In genomic region chr19:50329146-50329925, GRCh38 we compare ENCODE assay signal across 8 cellular contexts. TPM values are rescaled to one million over a fixed set of nuclear protein-coding genes. Genes with fewer than 3 reads are reported as not detected.
DNase-seq lines count a peak whose midpoint lies in the region; ATAC-seq, FAIRE-seq and TF ChIP-seq lines count a peak whose summit lies in the region.

TSS of gene KCNC3 (minus strand) at chr19:50329377. CDS start at chr19:50329082, 295 bp downstream.

- TF ChIP-seq CTCF in D721Med (IDR thresholded peaks at IDR 0.05; ENCODE audit: insufficient read depth, missing control alignments), result no peak
- no peak for TF ChIP-seq CTCF in gastroesophageal sphincter (IDR thresholded peaks at IDR 0.05)

- H3K4me3 ChIP-seq in gastroesophageal sphincter, result peak within 1 kb of the TSS in 1 of 2 donors; percentile 49
- peak within 1 kb of the TSS; percentile 34 to 68 (median 48) for H3K4me3 ChIP-seq in subcutaneous abdominal adipose tissue (ENCODE audit: low read depth in 1 of 5, low read length in 5 of 5)

- H3K9me3 ChIP-seq in gastroesophageal sphincter, result no peaks in the 10 kb centered on the region
- H3K9me3 ChIP-seq in subcutaneous abdominal adipose tissue (ENCODE audit: control insufficient read depth in 5 of 5, low read length in 5 of 5), result no peaks in the 10 kb centered on the region

- peaks cover 85% of the 10 kb centered on the region for H3K27me3 ChIP-seq in gastroesophageal sphincter
- peaks cover 23 to 52% (median 44%) of the 10 kb centered on the region in 5 donors for H3K27me3 ChIP-seq in subcutaneous abdominal adipose tissue (ENCODE audit: control insufficient read depth in 5 of 5, insufficient read depth in 4 of 5, low read length in 5 of 5)

- WGBS in gastroesophageal sphincter (ENCODE audit: low coverage in 1 of 2), 2 donors, result 1 to 4% methylated on average over 10 to 25 of the region's 43 CpGs

- peak; percentile 76 for TF ChIP-seq POLR2A in Raji (IDR thresholded peaks at IDR 0.05; ENCODE audit: insufficient read depth, low read depth, low read length)
- TF ChIP-seq POLR2A in gastroesophageal sphincter (IDR thresholded peaks at IDR 0.05), result peak in 1 of 2 donors; percentile 10

- CTCF ChIA-PET in activated naive CD4-positive, alpha-beta T cell treated with anti-CD3 and anti-CD28 coated beads for 36 hours (lab: Charles Lee), result interaction anchor here (0.8 to 1.9 kb wide), 2 partner anchors 18 to 35 kb away, joined by 3 to 6 read pairs; no protein-coding TSS in a partner anchor

- H3K9ac ChIP-seq in subcutaneous abdominal adipose tissue (ENCODE audit: low read length in 5 of 5), result no peak within 1 kb of the TSS

- H3K36me3 Mint-ChIP-seq in activated naive CD4-positive, alpha-beta T cell treated with anti-CD3 and anti-CD28 coated beads for 36 hours (ENCODE audit: low read depth), result peaks cover 8% of the 10 kb centered on the region

- H3K36me3 ChIP-seq in gastroesophageal sphincter, result no peaks in the 10 kb centered on the region
- no peaks in the 10 kb centered on the region for H3K36me3 ChIP-seq in subcutaneous abdominal adipose tissue (ENCODE audit: control insufficient read depth in 5 of 5, insufficient read depth in 5 of 5, low read length in 5 of 5)

- DNase-seq in D721Med (ENCODE audit: insufficient read length, low spot score) (peak; percentile 89), KBM-7 (peak; percentile 99), non-pigmented ciliary epithelial cell (ENCODE audit: low read depth) (peak; percentile 90)
- DNase-seq in activated naive CD4-positive, alpha-beta T cell treated with anti-CD3 and anti-CD28 coated beads for 36 hours, result peak; percentile 98

- H3K4me1 Mint-ChIP-seq in activated naive CD4-positive, alpha-beta T cell treated with anti-CD3 and anti-CD28 coated beads for 36 hours (ENCODE audit: low read depth), result peaks cover 65% of the 10 kb centered on the region

- no peak for FAIRE-seq in D721Med (lab: Jason Lieb, UNC)

- in situ Hi-C loops in KBM-7 (cut with MboI; ENCODE audit: low pct_unique_long_range_greater_than_20kb, low sequenced_read_pairs), result no loop called here

- peaks cover 45% of the 10 kb centered on the region for H3K27me3 Mint-ChIP-seq in activated naive CD4-positive, alpha-beta T cell treated with anti-CD3 and anti-CD28 coated beads for 36 hours (ENCODE audit: low read depth)

- ATAC-seq in GM21526 (IDR thresholded peaks at IDR 0.05; ENCODE audit: low FRiP score, unreplicated experiment), result peak; percentile 41
- ATAC-seq in gastroesophageal sphincter, result peak; percentile 91

- peak within 1 kb of the TSS; percentile 83 for H3K27ac Mint-ChIP-seq in activated naive CD4-positive, alpha-beta T cell treated with anti-CD3 and anti-CD28 coated beads for 36 hours

- H3K27ac ChIP-seq in gastroesophageal sphincter (peak within 1 kb of the TSS in 3 of 4 donors; percentile 78 to 90 (median 83)), subcutaneous abdominal adipose tissue (ENCODE audit: low read depth, low read length) (no peak within 1 kb of the TSS)

- peak within 1 kb of the TSS; percentile 82 for H3K4me3 Mint-ChIP-seq in activated naive CD4-positive, alpha-beta T cell treated with anti-CD3 and anti-CD28 coated beads for 36 hours

- no peak for TF ChIP-seq EP300 in gastroesophageal sphincter (IDR thresholded peaks at IDR 0.05)

- H3K4me1 ChIP-seq in gastroesophageal sphincter (peaks cover 0 to 82% (median 25%) of the 10 kb centered on the region in 3 donors), subcutaneous abdominal adipose tissue (ENCODE audit: control insufficient read depth in 5 of 5, insufficient read depth in 5 of 5, low read length in 5 of 5) (peaks cover 0 to 68% (median 43%) of the 10 kb centered on the region in 5 donors)

- intact Hi-C loops in activated naive CD4-positive, alpha-beta T cell treated with anti-CD3 and anti-CD28 coated beads for 36 hours (cut with micrococcal nuclease), result loop anchor here (1.0 to 5.0 kb wide), 3 partner anchors 27 to 302 kb away; partner anchors contain the start of genes POLD1, VRK3 and ZNF473

- no peaks in the 10 kb centered on the region for H3K9me3 Mint-ChIP-seq in activated naive CD4-positive, alpha-beta T cell treated with anti-CD3 and anti-CD28 coated beads for 36 hours

RNA-seq across cellular contexts. Expression of gene KCNC3, which starts in this region (rescaled TPM):
- 1 to 10 TPM; 2.0 to 2.4 TPM for total RNA-seq in activated naive CD4-positive, alpha-beta T cell treated with anti-CD3 and anti-CD28 coated beads for 36 hours
- total RNA-seq in gastroesophageal sphincter, result under 1 TPM in 3 of 4 donors, not detected in 1; 0.16 to 0.67 (median 0.58) TPM

Comparison
In these comparisons a context has a peak if more than half of its experiments do, and no peak if none do; other contexts are left out.
1. Peak in ATAC-seq and H3K27ac ChIP-seq in gastroesophageal sphincter; RNA of the gene not detected or under 1 TPM.